33 cellular contexts compared by ENCODE assay signal in genomic region chr1:58017641-58018040, GRCh38.
"Had no signal": no experiment of that assay in that cellular context is flagged by ENCODE, and none has a peak within 500 bp of the region (broad histone marks: within the 10 kb centered on the region; RNA-seq: fewer than 3 reads in every experiment).

No MANE protein-coding gene starts in this region.

- H3K9me3 Mint-ChIP-seq: activated CD4-positive, alpha-beta T cell treated with anti-CD3 and anti-CD28 coated beads, Interleukin-2, amount 10 ng/mL, durations not matched to agents 7 days and 5 days; activated naive CD4-positive, alpha-beta T cell treated with anti-CD3 and anti-CD28 coated beads for 36 hours; activated naive CD4-positive, alpha-beta T cell treated with anti-CD3 and anti-CD28 coated beads, Interleukin-2, amount 50 U/mL, for 72 hours; activated T-helper 1 cell treated with anti-CD3 and anti-CD28 coated beads, Interleukin-12 subunit alpha, Interleukin-12 subunit beta, Interleukin-2, Interleukin-4 antibody, amounts not matched to agents 30 ng/mL and 10 ng/mL and 1 ng/mL, durations not matched to agents 14 hours and 24 hours and 36 hours; T-helper 1 cell treated with Interleukin-12 subunit alpha and Interleukin-12 subunit beta and Interleukin-4 antibody, amounts not matched to agents 30 μg/mL and 1 μg/mL, for 36 hours; T-helper 2 cell treated with Interferon-gamma antibody and Interleukin-4, amounts not matched to agents 5 μg/mL and 100 μg/mL, for 36 hours had no signal

- H3K27ac Mint-ChIP-seq: activated CD4-positive, alpha-beta T cell treated with anti-CD3 and anti-CD28 coated beads for 36 hours; activated CD4-positive, alpha-beta T cell treated with anti-CD3 and anti-CD28 coated beads, Interleukin-2, amount 10 ng/mL, durations not matched to agents 7 days and 5 days; activated naive CD4-positive, alpha-beta T cell treated with anti-CD3 and anti-CD28 coated beads for 36 hours; activated naive CD4-positive, alpha-beta T cell treated with anti-CD3 and anti-CD28 coated beads, Interleukin-2, amount 50 U/mL, for 72 hours; activated T-helper 1 cell treated with anti-CD3 and anti-CD28 coated beads, Interleukin-12 subunit alpha, Interleukin-12 subunit beta, Interleukin-2, Interleukin-4 antibody, amounts not matched to agents 30 ng/mL and 10 ng/mL and 1 ng/mL, durations not matched to agents 14 hours and 24 hours and 36 hours; T-helper 1 cell treated with Interleukin-12 subunit alpha and Interleukin-12 subunit beta and Interleukin-4 antibody, amounts not matched to agents 30 μg/mL and 1 μg/mL, for 36 hours; T-helper 2 cell treated with Interferon-gamma antibody and Interleukin-4, amounts not matched to agents 5 μg/mL and 100 μg/mL, for 36 hours had no signal

- H3K4me1 Mint-ChIP-seq: activated CD4-positive, alpha-beta T cell treated with anti-CD3 and anti-CD28 coated beads for 36 hours; activated CD4-positive, alpha-beta T cell treated with anti-CD3 and anti-CD28 coated beads, Interleukin-2, amount 10 ng/mL, durations not matched to agents 7 days and 5 days had no signal

- H3K4me3 Mint-ChIP-seq: activated CD4-positive, alpha-beta T cell treated with anti-CD3 and anti-CD28 coated beads for 36 hours; activated CD4-positive, alpha-beta T cell treated with anti-CD3 and anti-CD28 coated beads, Interleukin-2, amount 10 ng/mL, durations not matched to agents 7 days and 5 days; activated naive CD4-positive, alpha-beta T cell treated with anti-CD3 and anti-CD28 coated beads for 36 hours; activated T-cell treated with anti-CD3 and anti-CD28 coated beads, Interleukin-2, amount 50 U/mL, for 4 hours; activated T-helper 1 cell treated with anti-CD3 and anti-CD28 coated beads, Interleukin-12 subunit alpha, Interleukin-12 subunit beta, Interleukin-2, Interleukin-4 antibody, amounts not matched to agents 30 ng/mL and 10 ng/mL and 1 ng/mL, durations not matched to agents 14 hours and 24 hours and 36 hours; T-helper 1 cell treated with Interleukin-12 subunit alpha and Interleukin-12 subunit beta and Interleukin-4 antibody, amounts not matched to agents 30 μg/mL and 1 μg/mL, for 36 hours; T-helper 2 cell treated with Interferon-gamma antibody and Interleukin-4, amounts not matched to agents 5 μg/mL and 100 μg/mL, for 36 hours had no signal

- DNase-seq: activated CD4-positive, alpha-beta T cell treated with anti-CD3 and anti-CD28 coated beads for 36 hours; activated CD4-positive, alpha-beta T cell treated with anti-CD3 and anti-CD28 coated beads, Interleukin-2, amount 10 ng/mL, durations not matched to agents 7 days and 5 days; activated CD4-positive, alpha-beta T cell treated with anti-CD3 and anti-CD28 coated beads, Interleukin-2, amount 50 U/mL, for 48 hours; activated CD8-positive, alpha-beta memory T cell treated with anti-CD3 and anti-CD28 coated beads, Interleukin-2, amount 50 U/mL, for 4 hours; activated gamma-delta T cell treated with Interleukin-2 at 50 U/mL for 16 hours; activated naive CD4-positive, alpha-beta T cell treated with anti-CD3 and anti-CD28 coated beads for 36 hours; activated T-cell treated with anti-CD3 and anti-CD28 coated beads for 4 hours; activated T-cell treated with anti-CD3 and anti-CD28 coated beads, Interleukin-2, amount 50 U/mL, for 4 hours; body of pancreas; caudate nucleus; cerebellar nuclear complex; Karpas-422; MG63; NCI-H1092; NCI-H1436 treated with DMSO at 0.1 percent for 48 hours; NCI-H1694 treated with DMSO at 0.1 percent for 48 hours; NCI-H2029; NCI-H2171 treated with DMSO at 0.1 percent for 48 hours; NCI-H2227 treated with DMSO at 0.1 percent for 48 hours; NCI-H446; NCI-H510A treated with DMSO at 0.1 percent for 48 hours; NCI-H69; NK-92 treated with Interleukin-12 subunit alpha and Interleukin-12 subunit beta, amount 100 ng/mL, for 24 hours; PC-3; Peyer's patch; RPMI8226; SHP77 treated with DMSO at 0.1 percent for 48 hours; SK-N-SH had no signal

- ATAC-seq: activated CD4-positive, alpha-beta T cell treated with anti-CD3 and anti-CD28 coated beads for 36 hours; activated CD4-positive, CD25-positive, alpha-beta regulatory T cell treated with anti-CD3 and anti-CD28 coated beads, Interleukin-2, amount 50 U/mL, for 24 hours; activated naive CD4-positive, alpha-beta T cell treated with anti-CD3 and anti-CD28 coated beads, Interleukin-2, amount 50 U/mL, for 72 hours; activated T-cell treated with anti-CD3 and anti-CD28 coated beads, Interleukin-2, amount 50 U/mL, for 4 hours; body of pancreas; PC-3 had no signal

- H3K36me3 Mint-ChIP-seq: activated naive CD4-positive, alpha-beta T cell treated with anti-CD3 and anti-CD28 coated beads, Interleukin-2, amount 50 U/mL, for 72 hours had no signal
